ENCODE assay signal across 15 cellular contexts in genomic region chr14:102991376-102991775, GRCh38.
"Had no signal": no experiment of that assay in that cellular context is flagged by ENCODE, and none has a peak within 500 bp of the region (broad histone marks: within the 10 kb centered on the region; RNA-seq: fewer than 3 reads in every experiment).

No MANE protein-coding gene starts in this region.

- H3K4me3 Mint-ChIP-seq: effector memory CD8-positive, alpha-beta T cell; naive thymus-derived CD4-positive, alpha-beta T cell had no signal

- H3K27me3 Mint-ChIP-seq: naive thymus-derived CD4-positive, alpha-beta T cell had no signal

- H3K27me3 ChIP-seq: heart right ventricle, right atrium auricular region, sigmoid colon, stomach, transverse colon had no signal

- DNase-seq: effector memory CD8-positive, alpha-beta T cell; heart right ventricle; hypothalamus; kidney glomerular epithelial cell; naive thymus-derived CD4-positive, alpha-beta T cell; sigmoid colon; small intestine; stimulated activated CD4-positive, alpha-beta T cell treated with anti-CD3 and anti-CD28 coated beads, Interleukin-12 subunit alpha, Interleukin-12 subunit beta, amount 100 ng/mL, for 4 hours; stimulated activated naive CD4-positive, alpha-beta T cell; stomach; substantia nigra; transverse colon had no signal

- H3K4me1 ChIP-seq: right atrium auricular region had no signal

- H3K27ac Mint-ChIP-seq: effector memory CD8-positive, alpha-beta T cell had no signal

- H3K4me3 ChIP-seq: heart right ventricle, right atrium auricular region, sigmoid colon, stomach, thoracic aorta, transverse colon had no signal

- H3K36me3 ChIP-seq: neutrophil had no signal

- H3K27ac ChIP-seq: heart right ventricle, neutrophil, right atrium auricular region, sigmoid colon, stomach, thoracic aorta, transverse colon had no signal
